Comparison of ENCODE assay signal across 16 cellular contexts in genomic region chr12:109527489-109528123, GRCh38.
"Had no signal": no experiment of that assay in that cellular context is flagged by ENCODE, and none has a peak within 500 bp of the region (broad histone marks: within the 10 kb centered on the region; RNA-seq: fewer than 3 reads in every experiment).

No MANE protein-coding gene starts in this region.

- ATAC-seq: foreskin keratinocyte; naive thymus-derived CD4-positive, alpha-beta T cell; sciatic nerve; stimulated activated naive B cell treated with anti-CD40 and anti-IgM and Interleukin-4, amounts not matched to agents 10 μg/mL and 1 μg/mL and 100 μg/mL, for 72 hours; stimulated activated naive CD8-positive, alpha-beta T cell treated with anti-CD3 and anti-CD28 coated beads, Interleukin-15, amount 100 ng/mL, for 72 hours had no signal

- H3K4me3 ChIP-seq: ovary, prostate gland, spleen, thoracic aorta had no signal

- H3K9me3 ChIP-seq: ovary, prostate gland, spleen, thoracic aorta had no signal

- DNase-seq: cerebellar nuclear complex; dermis blood vessel endothelial cell; foreskin keratinocyte; immature natural killer cell; mammary epithelial cell; naive thymus-derived CD4-positive, alpha-beta T cell; spleen; stimulated activated CD4-positive, alpha-beta T cell treated with anti-CD3 and anti-CD28 coated beads, Interleukin-15, amount 100 ng/mL, for 24 hours; stimulated activated CD4-positive, alpha-beta T cell treated with anti-CD3 and anti-CD28 coated beads, Interleukin-1b, Interleukin-23, amount 100 ng/mL, for 48 hours; stimulated activated CD4-positive, alpha-beta T cell treated with anti-CD3 and anti-CD28 coated beads, Interleukin-4, amount 100 ng/mL, for 24 hours; stimulated activated naive B cell treated with anti-CD40 and anti-IgM and Interleukin-4, amounts not matched to agents 10 μg/mL and 1 μg/mL and 100 μg/mL, for 72 hours; stimulated activated naive CD8-positive, alpha-beta T cell treated with anti-CD3 and anti-CD28 coated beads, Interleukin-15, amount 100 ng/mL, for 72 hours had no signal

- H3K27me3 ChIP-seq: foreskin keratinocyte, ovary, spleen had no signal

- H3K36me3 ChIP-seq: ovary had no signal

- H3K4me1 ChIP-seq: foreskin keratinocyte, prostate gland, spleen had no signal

- H3K27ac ChIP-seq: foreskin keratinocyte, ovary, prostate gland, spleen, thoracic aorta had no signal
